In the genomic region with DNA sequence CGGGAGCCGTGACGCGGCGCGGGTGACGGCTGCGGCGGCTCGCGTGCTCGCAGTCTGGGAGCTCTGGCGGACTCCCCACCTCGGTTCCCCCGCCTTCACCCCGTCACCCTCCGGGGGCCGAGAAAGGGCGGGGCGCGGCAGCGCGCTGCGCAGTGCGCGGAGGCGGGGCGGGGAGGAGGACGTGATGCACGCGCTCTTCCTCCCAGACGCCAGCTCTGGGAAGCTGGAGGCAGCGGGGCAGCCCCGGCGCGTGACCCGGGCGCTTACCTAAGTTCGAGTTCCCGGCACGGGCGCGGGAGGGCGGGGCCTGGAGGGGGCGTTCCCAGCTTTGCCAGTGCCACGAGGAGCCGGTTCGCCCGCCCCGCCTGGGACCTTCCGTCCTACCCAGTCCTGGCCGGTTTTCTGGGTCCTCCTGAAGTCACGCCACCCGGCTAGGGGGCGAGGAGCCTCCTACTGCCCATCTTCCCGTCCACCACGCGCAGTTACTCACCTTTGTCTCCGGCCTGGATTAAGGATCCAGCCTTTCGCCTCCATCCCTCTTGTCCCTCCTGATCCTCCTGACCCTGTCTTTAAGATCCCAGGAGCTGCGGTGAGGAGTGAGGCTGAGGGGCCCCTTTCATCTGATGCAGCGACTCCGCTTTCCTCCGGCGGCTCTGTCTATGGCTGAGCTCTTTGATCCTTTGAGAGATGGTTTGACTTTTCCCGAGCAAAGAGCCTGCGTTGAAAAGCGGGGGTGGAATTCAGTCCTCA, we compare ENCODE assay signal across 9 cellular contexts. TPM values are rescaled to one million over a fixed set of nuclear protein-coding genes. Genes with fewer than 3 reads are reported as not detected.
A peak's percentile ranks its signal among the peaks of the same experiment; 100 is the strongest.
DNase-seq lines count a peak whose midpoint lies in the region; ATAC-seq, FAIRE-seq and TF ChIP-seq lines count a peak whose summit lies in the region.
"Had no signal": no experiment of that assay in that cellular context is flagged by ENCODE, and none has a peak within 500 bp of the region (broad histone marks: within the 10 kb centered on the region; RNA-seq: fewer than 3 reads in every experiment).

No MANE protein-coding gene starts in this region.

- H2AFZ ChIP-seq in keratinocyte (ENCODE audit: control insufficient read depth, low read length), result peak overlapping the region; percentile 96

- H3K4me3 ChIP-seq in AG10803 (ENCODE audit: low read length) (peak overlapping the region; percentile 90), keratinocyte (ENCODE audit: control insufficient read depth in 2 of 3, extremely low read depth in 1 of 3, insufficient read depth in 2 of 3, low read depth in 1 of 3, low read length in 3 of 3) (peak overlapping the region; percentile 69 to 95 (median 70))

- peak; percentile 64 for FAIRE-seq in keratinocyte (lab: Jason Lieb, UNC)
- FAIRE-seq: TTC549 had no signal

- ATAC-seq in GM19035 (IDR thresholded peaks at IDR 0.05; ENCODE audit: unreplicated experiment), result peak; percentile 77
- peak; percentile 77 for ATAC-seq in HG03342 (IDR thresholded peaks at IDR 0.05; ENCODE audit: unreplicated experiment)
- peak; percentile 72 to 76 for ATAC-seq in activated CD4-positive, CD25-positive, alpha-beta regulatory T cell treated with anti-CD3 and anti-CD28 coated beads, Interleukin-2, amount 50 U/mL, for 24 hours

- no peaks in the 10 kb centered on the region for H3K36me3 ChIP-seq in keratinocyte (ENCODE audit: control insufficient read depth in 2 of 2, extremely low read depth in 1 of 2, insufficient read depth in 2 of 2, low read length in 2 of 2)

- dilution Hi-C loops in keratinocyte (cut with MboI; ENCODE audit: extremely low pct_ligation_motif_present, low sequenced_read_pairs), result no loop called here

- H4K20me1 ChIP-seq in keratinocyte (ENCODE audit: control insufficient read depth, extremely low read depth, insufficient read depth, low read length), result peaks cover 3% of the 10 kb centered on the region

- peaks cover 16% of the 10 kb centered on the region for H3K4me1 ChIP-seq in keratinocyte (ENCODE audit: control insufficient read depth, extremely low read depth, insufficient read depth, low read length)

- peaks cover 39% of the 10 kb centered on the region for H3K79me2 ChIP-seq in keratinocyte (ENCODE audit: control insufficient read depth, insufficient read depth, low read length)

- H3K27me3 ChIP-seq in keratinocyte (ENCODE audit: control insufficient read depth, extremely low read depth, insufficient read depth, low read length), result no peaks in the 10 kb centered on the region

- no peak for TF ChIP-seq CTCF in AG10803 (conservative IDR thresholded peaks at IDR 0.05; ENCODE audit: low read length)
- no peak for TF ChIP-seq CTCF in keratinocyte (optimal IDR thresholded peaks at IDR 0.05 in 1 of 3, IDR thresholded peaks at IDR 0.05 in 1 of 3, conservative IDR thresholded peaks at IDR 0.05 in 1 of 3; ENCODE audit: extremely low read depth in 1 of 3, insufficient read depth in 2 of 3, low read length in 3 of 3)

- peak; percentile 97 for DNase-seq in AG10803 (ENCODE audit: low read depth)
- peak; percentile 98 for DNase-seq in NCI-H345 treated with DMSO at 0.1 percent for 48 hours (lab: John Stamatoyannopoulos, UW; ENCODE audit: unreplicated experiment)
- peak; percentile 96 for DNase-seq in cerebellar cortex (ENCODE audit: low spot score)
- peak; percentile 84 for DNase-seq in keratinocyte (ENCODE audit: low read depth, low spot score)
- peak; percentile 98 to 100 (median 99) for DNase-seq in stimulated activated CD4-positive, alpha-beta T cell treated with anti-CD3 and anti-CD28 coated beads, Interleukin-12 subunit alpha, Interleukin-12 subunit beta, amount 100 ng/mL, for 48 hours (ENCODE audit: low read depth in 2 of 3, low spot score in 1 of 3)

- peaks cover 3% of the 10 kb centered on the region for H3K9me1 ChIP-seq in keratinocyte (ENCODE audit: control insufficient read depth, extremely low read depth, insufficient read depth, low read length)

- H3K4me2 ChIP-seq in keratinocyte (ENCODE audit: control insufficient read depth, extremely low read depth, insufficient read depth, low read depth, low read length), result peak overlapping the region; percentile 96

- peak overlapping the region; percentile 98 for H3K27ac ChIP-seq in keratinocyte (ENCODE audit: control insufficient read depth, insufficient read depth, low read length)

- H3K9ac ChIP-seq in keratinocyte (ENCODE audit: control insufficient read depth, extremely low read depth, insufficient read depth, low read length), result peak overlapping the region; percentile 97

- no peaks in the 10 kb centered on the region for H3K9me3 ChIP-seq in keratinocyte (ENCODE audit: control insufficient read depth, low read depth, low read length)

RNA-seq across cellular contexts. Expression of gene NAMPT, which starts 0.4 kb away (rescaled TPM):
- polyA plus RNA-seq in keratinocyte, result 59.3 to 94.2 TPM (median 71.7 TPM) in 3 replicates
- 149 TPM for polyA plus RNA-seq in keratinocyte (2011; ENCODE audit: low read depth)
- 34.6 and 79.9 TPM in 2 replicates for polyA plus RNA-seq in keratinocyte (2011; cell fraction: cytosol; rRNA removed)
- 49.2 and 66.6 TPM in 2 replicates for polyA plus RNA-seq in keratinocyte (2011; cell fraction: nucleus; rRNA removed)
- polyA plus RNA-seq in keratinocyte (2012; ENCODE audit: low replicate concordance), result 94.5 and 137 TPM in 2 replicates
- 9.7 to 80.6 TPM (median 44.1 TPM) in 3 replicates for polyA minus RNA-seq in keratinocyte
- polyA minus RNA-seq in keratinocyte (2011; cell fraction: cytosol; rRNA and poly(A)+ RNA removed), result 95.9 TPM
- 71.0 and 136 TPM in 2 replicates for polyA minus RNA-seq in keratinocyte (2011; cell fraction: nucleus; rRNA and poly(A)+ RNA removed)

Comparison
In these comparisons a context has a peak if more than half of its experiments do, and no peak if none do; other contexts are left out.
1. Peak in every context shown above with its lines: DNase-seq, ATAC-seq, H3K4me3 ChIP-seq and H3K27ac ChIP-seq.